ENCODE assay signal across 6 cellular contexts in genomic region chr1:43365678-43366077, GRCh38. TPM values are rescaled to one million over a fixed set of nuclear protein-coding genes. Genes with fewer than 3 reads are reported as not detected.
A peak's percentile ranks its signal among the peaks of the same experiment; 100 is the strongest.
DNase-seq lines count a peak whose midpoint lies in the region; ATAC-seq and TF ChIP-seq lines count a peak whose summit lies in the region.

No MANE protein-coding gene starts in this region.

- H3K4me1 Mint-ChIP-seq in IgD-negative memory B cell, result peaks cover 14 to 23% (median 16%) of the 10 kb centered on the region in 3 donors
- H3K4me1 Mint-ChIP-seq in progenitor cell of endocrine pancreas (ENCODE audit: low read depth), result peaks cover 34% of the 10 kb centered on the region

- H3K36me3 Mint-ChIP-seq in IgD-negative memory B cell, result no peaks in the 10 kb centered on the region
- H3K36me3 Mint-ChIP-seq in progenitor cell of endocrine pancreas (ENCODE audit: insufficient read depth), result peaks cover 24% of the 10 kb centered on the region

- H3K4me1 ChIP-seq in breast epithelium, result peaks cover 8 to 18% of the 10 kb centered on the region in 2 donors

- peak overlapping the region; percentile 53 to 95 (median 78) for H3K4me3 Mint-ChIP-seq in IgD-negative memory B cell
- H3K4me3 Mint-ChIP-seq in progenitor cell of endocrine pancreas (ENCODE audit: low read depth), result peak overlapping the region; percentile 80

- no peaks in the 10 kb centered on the region for H3K36me3 ChIP-seq in breast epithelium

- TF ChIP-seq CTCF in breast epithelium (IDR thresholded peaks at IDR 0.05), result no peak
- TF ChIP-seq CTCF in progenitor cell of endocrine pancreas (IDR thresholded peaks at IDR 0.05; ENCODE audit: unreplicated experiment), result no peak

- H3K27me3 Mint-ChIP-seq in IgD-negative memory B cell (no peaks in the 10 kb centered on the region), progenitor cell of endocrine pancreas (no peaks in the 10 kb centered on the region)

- no peak for TF ChIP-seq POLR2A in breast epithelium (IDR thresholded peaks at IDR 0.05)

- no peaks in the 10 kb centered on the region for H3K9me3 Mint-ChIP-seq in IgD-negative memory B cell
- no peaks in the 10 kb centered on the region for H3K9me3 Mint-ChIP-seq in progenitor cell of endocrine pancreas (ENCODE audit: low read depth)

- H3K27me3 ChIP-seq in breast epithelium, result no peaks in the 10 kb centered on the region

- H3K4me3 ChIP-seq in breast epithelium, result peak overlapping the region in 2 of 3 donors; percentile 88

- H3K27ac Mint-ChIP-seq in IgD-negative memory B cell (peak overlapping the region in 2 of 3 donors; percentile 27 to 89), progenitor cell of endocrine pancreas (peak overlapping the region; percentile 93)

- H3K27ac ChIP-seq in breast epithelium, result peak overlapping the region; percentile 94 to 98

- intact Hi-C loops in breast epithelium (cut with DNase I; ENCODE audit: low total_unique reads), result no loop called here

- in situ Hi-C loops in KBM-7 (cut with MboI; ENCODE audit: low pct_unique_long_range_greater_than_20kb, low sequenced_read_pairs), result no loop called here

- ATAC-seq in GM21619 (IDR thresholded peaks at IDR 0.05; ENCODE audit: unreplicated experiment), result no peak

- no peaks in the 10 kb centered on the region for H3K9me3 ChIP-seq in breast epithelium

- DNase-seq in breast epithelium (ENCODE audit: low spot score in 2 of 2), result no peak
- no peak for DNase-seq in progenitor cell of endocrine pancreas (ENCODE audit: low spot score, unreplicated experiment)
- DNase-seq in NCI-H1417 treated with DMSO at 0.1 percent for 48 hours (lab: John Stamatoyannopoulos, UW), result no peak
- no peak for DNase-seq in KBM-7

RNA-seq across cellular contexts. Expression of gene ELOVL1, which starts 2.1 kb away (rescaled TPM):
- polyA plus RNA-seq in IgD-negative memory B cell, result 69.6 TPM
- 10 to 100 TPM; 45.9 to 60.6 (median 55.5) TPM for total RNA-seq in breast epithelium
- 46.0 and 50.8 TPM in 2 replicates for total RNA-seq in progenitor cell of endocrine pancreas

RNA-seq across cellular contexts. Expression of gene CDC20, which starts 6.9 kb away (rescaled TPM):
- 0.58 TPM for polyA plus RNA-seq in IgD-negative memory B cell
- 1 to 10 TPM; 1.3 to 5.8 (median 1.3) TPM for total RNA-seq in breast epithelium
- 49.4 and 50.9 TPM in 2 replicates for total RNA-seq in progenitor cell of endocrine pancreas

RNA-seq across cellular contexts. Expression of gene MED8, which starts 23.9 kb away (rescaled TPM):
- 45.4 TPM for polyA plus RNA-seq in IgD-negative memory B cell
- total RNA-seq in breast epithelium (10 to 100 TPM; 38.3 to 42.9 (median 38.8) TPM), progenitor cell of endocrine pancreas (30.2 and 30.4 TPM in 2 replicates)

RNA-seq across cellular contexts. Expression of gene SZT2, which starts 24.0 kb away (rescaled TPM):
- polyA plus RNA-seq in IgD-negative memory B cell, result 8.0 TPM
- total RNA-seq in breast epithelium, result 10 to 100 TPM; 29.1 to 49.2 (median 44.3) TPM
- total RNA-seq in progenitor cell of endocrine pancreas, result 75.4 and 75.7 TPM in 2 replicates

RNA-seq across cellular contexts. Expression of gene MPL, which starts 28.1 kb away (rescaled TPM):
- not detected for polyA plus RNA-seq in IgD-negative memory B cell
- total RNA-seq in breast epithelium (not detected), progenitor cell of endocrine pancreas (0.31 TPM in 1 of 2 replicates, not detected in the other)
